1 cellular context compared by ENCODE assay signal in genomic region chr7:136431736-136432135, GRCh38.
DNase-seq lines count a peak whose midpoint lies in the region.

No MANE protein-coding gene starts in this region.

- DNase-seq in RPMI8226: peak; percentile 0
